Comparison of ENCODE assay signal across 29 cellular contexts in the genomic region with DNA sequence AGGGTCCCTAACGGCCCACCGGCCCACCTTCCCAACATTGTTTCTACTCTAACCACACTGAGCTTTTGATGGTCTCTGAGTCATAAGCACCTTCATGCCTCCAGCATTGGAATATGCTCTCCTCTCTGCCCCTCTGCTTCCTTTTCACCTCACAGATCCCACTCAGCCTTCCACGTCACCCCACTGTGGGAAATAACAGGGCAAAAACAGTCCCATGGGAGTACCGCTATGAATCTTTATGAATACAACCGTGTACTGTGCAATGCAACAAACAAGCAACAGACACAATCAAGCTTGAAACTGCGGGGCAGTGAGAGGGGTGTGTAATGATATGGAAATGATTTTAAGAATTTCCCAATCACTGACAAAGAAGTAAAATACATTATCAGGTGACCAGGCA. TPM values are rescaled to one million over a fixed set of nuclear protein-coding genes. Genes with fewer than 3 reads are reported as not detected.
DNase-seq lines count a peak whose midpoint lies in the region; ATAC-seq, FAIRE-seq and TF ChIP-seq lines count a peak whose summit lies in the region.
"Had no signal": no experiment of that assay in that cellular context is flagged by ENCODE, and none has a peak within 500 bp of the region (broad histone marks: within the 10 kb centered on the region; RNA-seq: fewer than 3 reads in every experiment).

No MANE protein-coding gene starts in this region.

- ATAC-seq in heart right ventricle (no peak), left ventricle myocardium superior (no peak), K562 (no peak), left colon (peak; percentile 6), T-cell (replicated peaks in 1 of 4) (no peak)
- ATAC-seq: effector memory CD8-positive, alpha-beta T cell had no signal

- no peaks in the 10 kb centered on the region for H3K9me1 ChIP-seq in K562 (ENCODE audit: control insufficient read depth, insufficient read depth, low read length)

- no peaks in the 10 kb centered on the region for H3K9me3 Mint-ChIP-seq in T-cell
- H3K9me3 Mint-ChIP-seq: activated CD4-positive, alpha-beta memory T cell treated with anti-CD3 and anti-CD28 coated beads, Interleukin-2, amount 10 ng/mL, durations not matched to agents 7 days and 5 days; CD4-positive, CD25-positive, alpha-beta regulatory T cell; effector memory CD8-positive, alpha-beta T cell; HFFc6 had no signal

- H3K4me3 ChIP-seq in heart right ventricle (peak overlapping the region in 6 of 10 donors; percentile 12 to 36 (median 32)), K562 (no peak overlapping the region), small intestine (ENCODE audit: low read depth in 1 of 2, low read length in 2 of 2) (no peak overlapping the region)
- H3K4me3 ChIP-seq: MG63, Peyer's patch had no signal

- DNase-seq in heart right ventricle (no peak), left ventricle myocardium superior (no peak), K562 (ENCODE audit: extremely low read depth in 1 of 4, low spot score in 3 of 4) (no peak), left colon (no peak), T-cell (no peak), inferior parietal cortex (ENCODE audit: extremely low spot score) (no peak), HTR-8/SVneo (ENCODE audit: insufficient read length, low spot score) (no peak), small intestine (no peak)
- DNase-seq: activated CD4-positive, alpha-beta memory T cell treated with anti-CD3 and anti-CD28 coated beads, Interleukin-2, amount 10 ng/mL, durations not matched to agents 7 days and 5 days; activated CD4-positive, CD25-positive, alpha-beta regulatory T cell; activated naive CD4-positive, alpha-beta T cell treated with Interleukin-2 at 50 U/mL for 16 hours; activated T-cell treated with anti-CD3 and anti-CD28 coated beads, Interleukin-2, amount 50 U/mL, for 1 hour; amygdala; CD4-positive, CD25-positive, alpha-beta regulatory T cell; effector memory CD8-positive, alpha-beta T cell; esophagus squamous epithelium; glutamatergic neuron; HFFc6; MG63; NCI-H446; NK-92 treated with Interleukin-12 subunit alpha and Interleukin-12 subunit beta, amount 100 ng/mL, for 24 hours; Peyer's patch; SK-N-SH; stimulated activated CD4-positive, alpha-beta T cell treated with anti-CD3 and anti-CD28 coated beads, Interleukin-12 subunit alpha, Interleukin-12 subunit beta, amount 100 ng/mL, for 4 hours; T-helper 9 cell; uterus had no signal

- no peak for TF ChIP-seq POLR2A in K562 (conservative IDR thresholded peaks at IDR 0.05)

- intact Hi-C loops in heart right ventricle (cut with DNase I) (no loop called here), left ventricle myocardium superior (cut with micrococcal nuclease) (no loop called here), K562 (cut with micrococcal nuclease) (no loop called here), left colon (cut with DNase I, micrococcal nuclease) (no loop called here)

- POLR2A ChIA-PET in K562 (lab: Yijun Ruan, JAX) (interaction anchor here (0.6 to 1.3 kb wide), 5 partner anchors 11 to 45 kb away, joined by 3 to 4 read pairs (median 4); no protein-coding TSS in a partner anchor), T-cell (lab: Charles Lee) (no interaction called here)

- WGBS in heart right ventricle, 2 donors, result 74 to 75% methylated on average over 6 of the region's 6 CpGs
- 63% methylated on average over 6 of the region's 6 CpGs for WGBS in K562 (ENCODE audit: insufficient coverage, low coverage, missing lambda C conversion rate)
- WGBS in small intestine, 3 donors, result 23 to 60% (median 36%) methylated on average over 6 of the region's 6 CpGs

- H3K4me2 ChIP-seq in K562 (ENCODE audit: insufficient read depth, low read length), result no peak overlapping the region

- CTCF ChIA-PET in K562 (lab: Yijun Ruan, JAX; ENCODE audit: low intra/inter-chr PET ratio) (no interaction called here), T-cell (lab: Charles Lee) (interaction anchor here in 1 of 2 donors (1.3 kb wide), 1 partner anchor 8 kb away, joined by 3 read pairs; no protein-coding TSS in a partner anchor)

- no peaks in the 10 kb centered on the region for H3K27me3 ChIP-seq in heart right ventricle
- H3K27me3 ChIP-seq in K562 (ENCODE audit: control insufficient read depth in 2 of 2, insufficient read depth in 2 of 2, low read length in 2 of 2), result no peaks in the 10 kb centered on the region
- no peaks in the 10 kb centered on the region for H3K27me3 ChIP-seq in small intestine (ENCODE audit: control insufficient read depth in 2 of 2, insufficient read depth in 2 of 2, low read length in 2 of 2)
- H3K27me3 ChIP-seq: esophagus squamous epithelium, MG63, Peyer's patch, uterus had no signal

- FAIRE-seq in K562 (lab: Jason Lieb, UNC), result no peak
- no peak for FAIRE-seq in HTR-8/SVneo (lab: Jason Lieb, UNC)
- no peak for FAIRE-seq in small intestine (lab: Jason Lieb, UNC)
- FAIRE-seq: G401.6 had no signal

- H4K20me1 ChIP-seq in K562 (replicated peaks; ENCODE audit: control insufficient read depth, insufficient read depth, low read length), result no peaks in the 10 kb centered on the region

- no peak overlapping the region for H3K4me3 Mint-ChIP-seq in T-cell
- H3K4me3 Mint-ChIP-seq: activated CD4-positive, alpha-beta memory T cell treated with anti-CD3 and anti-CD28 coated beads, Interleukin-2, amount 10 ng/mL, durations not matched to agents 7 days and 5 days; CD4-positive, CD25-positive, alpha-beta regulatory T cell; effector memory CD8-positive, alpha-beta T cell; HFFc6 had no signal

- no peak overlapping the region for H3K9ac ChIP-seq in K562 (ENCODE audit: insufficient read depth in 1 of 2, low read depth in 2 of 2, low read length in 2 of 2)
- H3K9ac ChIP-seq: SK-N-SH had no signal

- no peaks in the 10 kb centered on the region for H3K27me3 Mint-ChIP-seq in T-cell

- 0 out of 3 replicates have a peak, but pooled peaks cover under 1% of the 10 kb centered on the region for H3K79me2 ChIP-seq in K562 (ENCODE audit: control insufficient read depth, insufficient read depth, low read length)

- no peak for TF ChIP-seq CTCF in heart right ventricle (IDR thresholded peaks at IDR 0.05)
- TF ChIP-seq CTCF in K562 (IDR thresholded peaks at IDR 0.05 in 2 of 3, conservative IDR thresholded peaks at IDR 0.05 in 1 of 3; ENCODE audit: insufficient read depth in 2 of 3, low read depth in 1 of 3, low read length in 3 of 3), result no peak

- H3K27ac Mint-ChIP-seq in T-cell, result no peak overlapping the region
- H3K27ac Mint-ChIP-seq: activated CD4-positive, alpha-beta memory T cell treated with anti-CD3 and anti-CD28 coated beads, Interleukin-2, amount 10 ng/mL, durations not matched to agents 7 days and 5 days; effector memory CD8-positive, alpha-beta T cell; HFFc6 had no signal

- H3K27ac ChIP-seq in heart right ventricle, result peak overlapping the region in 1 of 10 donors; percentile 6
- no peak overlapping the region for H3K27ac ChIP-seq in K562 (ENCODE audit: extremely low read depth, low read depth, low read length)
- no peak overlapping the region for H3K27ac ChIP-seq in small intestine (ENCODE audit: low read depth in 1 of 2, low read length in 1 of 2)
- H3K27ac ChIP-seq: esophagus squamous epithelium, HL-60, neutrophil, Peyer's patch, uterus had no signal

- H3K4me1 ChIP-seq in heart right ventricle, result peaks cover 0 to 9% (median 2%) of the 10 kb centered on the region in 9 donors
- H3K4me1 ChIP-seq in K562 (replicated peaks in 1 of 2; ENCODE audit: control insufficient read depth in 2 of 2, insufficient read depth in 2 of 2, low read length in 2 of 2), result peaks cover 5 to 15% of the 10 kb centered on the region in 2 experiments; a peak in 4 of 5 replicates
- no peaks in the 10 kb centered on the region for H3K4me1 ChIP-seq in small intestine (ENCODE audit: control insufficient read depth in 2 of 2, insufficient read depth in 1 of 2, low read depth in 1 of 2, low read length in 1 of 2)
- H3K4me1 ChIP-seq: Peyer's patch, uterus had no signal

- TF ChIP-seq EP300 in K562 (IDR thresholded peaks at IDR 0.05; ENCODE audit: low read length), result no peak

- H3K36me3 ChIP-seq in heart right ventricle, result no peaks in the 10 kb centered on the region
- H3K36me3 ChIP-seq in K562 (ENCODE audit: control insufficient read depth, insufficient read depth, low read length), result no peaks in the 10 kb centered on the region
- no peaks in the 10 kb centered on the region for H3K36me3 ChIP-seq in small intestine (ENCODE audit: control insufficient read depth in 2 of 2, insufficient read depth in 2 of 2, low read length in 2 of 2)
- H3K36me3 ChIP-seq: esophagus squamous epithelium, MG63, neutrophil, Peyer's patch, uterus had no signal

- peaks cover 0 to 2% (median 2%) of the 10 kb centered on the region in 3 donors for H3K4me1 Mint-ChIP-seq in T-cell

- no peaks in the 10 kb centered on the region for H3K36me3 Mint-ChIP-seq in T-cell
- H3K36me3 Mint-ChIP-seq: CD4-positive, CD25-positive, alpha-beta regulatory T cell had no signal

- 0 out of 2 replicates have a peak overlapping the region, but pooled peaks have one; percentile 18 for H2AFZ ChIP-seq in K562 (ENCODE audit: low read depth, low read length)

- TF ChIP-seq RAD21 in K562 (CRISPR knock-in tag; conservative IDR thresholded peaks at IDR 0.05 in 1 of 2, IDR thresholded peaks at IDR 0.05 in 1 of 2), result no peak

- BruUV-seq in K562 (replicated peaks; lab: Mats Ljungman, UMichigan), result no TSS peak

- H3K9me3 ChIP-seq in heart right ventricle (no peaks in the 10 kb centered on the region), K562 (replicated peaks; ENCODE audit: control insufficient read depth, insufficient read depth, low read depth, low read length) (no peaks in the 10 kb centered on the region), small intestine (ENCODE audit: control insufficient read depth, low read depth) (no peaks in the 10 kb centered on the region)
- H3K9me3 ChIP-seq: esophagus squamous epithelium, MG63, neutrophil, Peyer's patch, SK-N-SH, uterus had no signal

- in situ Hi-C loops in K562 (cut with MboI), result no loop called here

RNA-seq across cellular contexts. Expression of a gene that starts 5.3 kb away (rescaled TPM):
- total RNA-seq in heart right ventricle (100 to 1,000 TPM in 4 of 10 donors, 10 to 100 TPM in 6; 86.3 to 123 (median 99.2) TPM), left ventricle myocardium superior (99.8 TPM), K562 (2014; rRNA removed) (254 and 257 TPM in 2 replicates), K562 (2014; rRNA removed; fragmentation: Illumina TruSeq; extraction: Trizol) (273 and 284 TPM in 2 replicates), K562 (2015; rRNA removed; fragmentation: Illumina TruSeq; extraction: Trizol) (211 and 221 TPM in 2 replicates), K562 (2021) (232 and 246 TPM in 2 replicates), left colon (100 to 1,000 TPM; 117 to 155 TPM), T-cell (100 to 1,000 TPM; 106 to 192 (median 173) TPM)
- polyA plus RNA-seq in heart right ventricle (100 to 1,000 TPM in 1 of 2 donors, 10 to 100 TPM in 1; 38.3 to 153 TPM), K562 (2011; rRNA removed) (221 and 230 TPM in 2 replicates), K562 (2014; fragmentation: Illumina TruSeq; extraction: Trizol) (293 and 317 TPM in 2 replicates), K562 (2014; fragmentation: Nextera tagmentation; extraction: Ambion mirVana) (100 to 1,000 TPM; 336 to 623 TPM), K562 (2014; rRNA removed) (235 and 240 TPM in 2 replicates), small intestine (100 to 1,000 TPM in 2 of 3 donors, 10 to 100 TPM in 1; 99.1 to 190 (median 159) TPM)
- 340 and 395 TPM in 2 replicates for total RNA-seq in K562 (2011; cell fraction: chromatin; rRNA removed; ENCODE audit: low replicate concordance)
- 195 and 209 TPM in 2 replicates for total RNA-seq in K562 (2011; cell fraction: nucleolus; rRNA removed)
- total RNA-seq in K562 (2011; cell fraction: nucleoplasm; rRNA removed), result 265 and 293 TPM in 2 replicates
- polyA plus RNA-seq in K562 (2011; cell fraction: cytosol; rRNA removed), result 149 and 217 TPM in 2 replicates
- 232 and 336 TPM in 2 replicates for polyA plus RNA-seq in K562 (2011; cell fraction: nucleus; rRNA removed)
- polyA plus RNA-seq in K562 (2012), result 195 and 518 TPM in 2 replicates
- 227 and 242 TPM in 2 replicates for polyA minus RNA-seq in K562 (2011; rRNA and poly(A)+ RNA removed)
- 87.5 and 101 TPM in 2 replicates for polyA minus RNA-seq in K562 (2011; cell fraction: cytosol; rRNA and poly(A)+ RNA removed)
- 92.1 and 168 TPM in 2 replicates for polyA minus RNA-seq in K562 (2011; cell fraction: nucleus; rRNA and poly(A)+ RNA removed)

RNA-seq across cellular contexts. Expression of a gene that starts 40.9 kb away (rescaled TPM):
- 10 to 100 TPM in 1 of 10 donors, 1 to 10 TPM in 9; 4.9 to 10.6 (median 6.3) TPM for total RNA-seq in heart right ventricle
- 1 to 10 TPM in 1 of 2 donors, under 1 TPM in 1; 0.93 to 1.8 TPM for polyA plus RNA-seq in heart right ventricle
- total RNA-seq in left ventricle myocardium superior, result 9.8 TPM
- 44.8 and 129 TPM in 2 replicates for total RNA-seq in K562 (2011; cell fraction: chromatin; rRNA removed; ENCODE audit: low replicate concordance)
- total RNA-seq in K562 (2011; cell fraction: nucleolus; rRNA removed), result 69.9 and 80.7 TPM in 2 replicates
- 57.7 and 69.2 TPM in 2 replicates for total RNA-seq in K562 (2011; cell fraction: nucleoplasm; rRNA removed)
- 4.1 and 5.9 TPM in 2 replicates for total RNA-seq in K562 (2014; rRNA removed)
- 2.7 and 3.0 TPM in 2 replicates for total RNA-seq in K562 (2014; rRNA removed; fragmentation: Illumina TruSeq; extraction: Trizol)
- total RNA-seq in K562 (2015; rRNA removed; fragmentation: Illumina TruSeq; extraction: Trizol), result 4.2 and 5.0 TPM in 2 replicates
- 19.1 and 21.9 TPM in 2 replicates for total RNA-seq in K562 (2021)
- polyA plus RNA-seq in K562 (2011; rRNA removed), result 7.2 and 8.2 TPM in 2 replicates
- polyA plus RNA-seq in K562 (2011; cell fraction: cytosol; rRNA removed), result 8.3 and 12.6 TPM in 2 replicates
- 38.5 and 63.5 TPM in 2 replicates for polyA plus RNA-seq in K562 (2011; cell fraction: nucleus; rRNA removed)
- 15.6 and 17.8 TPM in 2 replicates for polyA plus RNA-seq in K562 (2012)
- 14.1 and 15.3 TPM in 2 replicates for polyA plus RNA-seq in K562 (2014; fragmentation: Illumina TruSeq; extraction: Trizol)
- polyA plus RNA-seq in K562 (2014; fragmentation: Nextera tagmentation; extraction: Ambion mirVana), result under 1 TPM; 0.31 to 0.86 TPM
- 9.0 and 10.2 TPM in 2 replicates for polyA plus RNA-seq in K562 (2014; rRNA removed)
- polyA minus RNA-seq in K562 (2011; rRNA and poly(A)+ RNA removed), result 14.3 and 24.2 TPM in 2 replicates
- 23.8 and 25.3 TPM in 2 replicates for polyA minus RNA-seq in K562 (2011; cell fraction: cytosol; rRNA and poly(A)+ RNA removed)
- polyA minus RNA-seq in K562 (2011; cell fraction: nucleus; rRNA and poly(A)+ RNA removed), result 31.9 and 33.1 TPM in 2 replicates
- 1 to 10 TPM; 3.9 to 4.5 TPM for total RNA-seq in left colon
- 1 to 10 TPM; 4.1 to 5.3 (median 4.7) TPM for total RNA-seq in T-cell
- polyA plus RNA-seq in small intestine, result 1 to 10 TPM in 1 of 3 donors, under 1 TPM in 2; under 0.01 to 2.7 (median 0.27) TPM

Comparison
In these comparisons a context has a peak if more than half of its experiments do, and no peak if none do; other contexts are left out.
1. H3K4me3 ChIP-seq: peak in heart right ventricle (6 of 10); none in K562 (single experiment) and small intestine (0 of 2).